In genomic region chr12:54225666-54226065, GRCh38 we compare ENCODE assay signal across 14 cellular contexts. TPM values are rescaled to one million over a fixed set of nuclear protein-coding genes. Genes with fewer than 3 reads are reported as not detected.
DNase-seq lines count a peak whose midpoint lies in the region; ATAC-seq and TF ChIP-seq lines count a peak whose summit lies in the region.
"Had no signal": no experiment of that assay in that cellular context is flagged by ENCODE, and none has a peak within 500 bp of the region (broad histone marks: within the 10 kb centered on the region; RNA-seq: fewer than 3 reads in every experiment).

No MANE protein-coding gene starts in this region.

- H2BK120ac ChIP-seq in IMR-90 (ENCODE audit: low read depth, low read length), result peak overlapping the region; percentile 1; the same call in 1 of the 2 replicates

- POLR2A ChIA-PET in BJ (lab: Charles Lee), result no interaction called here
- POLR2A ChIA-PET in IMR-90 (lab: Charles Lee; ENCODE audit: unreplicated experiment), result no interaction called here

- DNase-seq in AG09309 (ENCODE audit: low read depth) (peak; percentile 27), BJ (ENCODE audit: low read depth) (peak; percentile 26), IMR-90 (no peak), fibroblast of peridontal ligament (ENCODE audit: extremely low read depth) (peak; percentile 60), GF-D8 (lab: John Stamatoyannopoulos, UW) (no peak), neural progenitor cell (ENCODE audit: low spot score) (no peak)
- no peak for DNase-seq in effector memory CD8-positive, alpha-beta T cell
- DNase-seq: ACHN; CD4-positive, CD25-positive, alpha-beta regulatory T cell; DMS53 had no signal

- no peak overlapping the region for H3K14ac ChIP-seq in IMR-90 (replicated peaks; ENCODE audit: low read depth, low read length)

- no CpG with 5 or more reads among the region's 1 CpG for WGBS in IMR-90 (ENCODE audit: extremely low coverage in 2 of 2, insufficient read length in 1 of 2), 2 experiments

- no peaks in the 10 kb centered on the region for H3K79me2 ChIP-seq in neural progenitor cell (ENCODE audit: low read depth)

- H3K4me1 ChIP-seq in IMR-90 (ENCODE audit: control insufficient read depth, insufficient read depth, low read length) (peaks cover 30% of the 10 kb centered on the region), neural progenitor cell (no peaks in the 10 kb centered on the region)
- H3K4me1 ChIP-seq: HAP-1 had no signal

- no peak overlapping the region for H3K4me3 Mint-ChIP-seq in neural progenitor cell
- H3K4me3 Mint-ChIP-seq in effector memory CD8-positive, alpha-beta T cell, result no peak overlapping the region
- H3K4me3 Mint-ChIP-seq: CD4-positive, CD25-positive, alpha-beta regulatory T cell had no signal

- no peak overlapping the region for H2BK5ac ChIP-seq in IMR-90 (ENCODE audit: low read depth, low read length, poor library complexity, severe bottlenecking)

- H4K8ac ChIP-seq in IMR-90 (ENCODE audit: low read depth in 2 of 2, low read length in 2 of 2), result no peak overlapping the region

- no peak overlapping the region for H3K18ac ChIP-seq in IMR-90 (ENCODE audit: low read depth, low read length)

- H2AK9ac ChIP-seq in IMR-90 (replicated peaks; ENCODE audit: low read depth, low read length, poor library complexity), result no peak overlapping the region

- no peak for TF ChIP-seq POLR2A in IMR-90 (IDR thresholded peaks at IDR 0.05; ENCODE audit: low read depth, low read length)

- peaks cover 22% of the 10 kb centered on the region for H3K9me1 ChIP-seq in IMR-90 (ENCODE audit: insufficient read depth, low read length)

- H3K4me3 ChIP-seq in AG09309 (ENCODE audit: control insufficient read depth, low read depth, low read length) (no peak overlapping the region), BJ (ENCODE audit: low read depth, low read length) (no peak overlapping the region), IMR-90 (ENCODE audit: insufficient read depth, low read depth, low read length) (no peak overlapping the region), neural progenitor cell (no peak overlapping the region)
- H3K4me3 ChIP-seq: BLaER1, HAP-1, K562 had no signal

- H3K4me1 Mint-ChIP-seq in neural progenitor cell, result peaks cover 10% of the 10 kb centered on the region
- H3K4me1 Mint-ChIP-seq in effector memory CD8-positive, alpha-beta T cell (ENCODE audit: low read depth in 2 of 2), result peaks cover 3% of the 10 kb centered on the region in 2 donors

- H4K20me1 ChIP-seq in IMR-90 (ENCODE audit: insufficient read depth, low read length) (no peaks in the 10 kb centered on the region), neural progenitor cell (ENCODE audit: low read depth) (peaks cover 4% of the 10 kb centered on the region)
- H4K20me1 ChIP-seq: BLaER1 had no signal

- CTCF ChIA-PET in BJ (lab: Yijun Ruan, JAX) (interaction anchor here (0.9 to 1.3 kb wide), 2 partner anchors 9 to 154 kb away, joined by 3 to 5 read pairs; no protein-coding TSS in a partner anchor), IMR-90 (lab: Yijun Ruan, JAX) (no interaction called here)

- dilution Hi-C loops in IMR-90 (cut with HindIII; ENCODE audit: low sequenced_read_pairs, unreplicated experiment), result no loop called here

- no peak overlapping the region for H3K4me2 ChIP-seq in IMR-90 (ENCODE audit: low read depth, low read length)
- no peak overlapping the region for H3K4me2 ChIP-seq in neural progenitor cell
- H3K4me2 ChIP-seq: BLaER1 had no signal

- H3K27ac ChIP-seq in IMR-90 (ENCODE audit: insufficient read depth, low read length) (no peak overlapping the region), neural progenitor cell (no peak overlapping the region)
- H3K27ac ChIP-seq: BLaER1, HL-60 had no signal

- no peak overlapping the region for H2BK15ac ChIP-seq in IMR-90 (ENCODE audit: low read depth, low read length)

- H4K5ac ChIP-seq in IMR-90 (ENCODE audit: low read depth, low read length), result no peak overlapping the region

- no peak overlapping the region for H3K27ac Mint-ChIP-seq in neural progenitor cell
- no peak overlapping the region for H3K27ac Mint-ChIP-seq in effector memory CD8-positive, alpha-beta T cell
- H3K27ac Mint-ChIP-seq: CD4-positive, CD25-positive, alpha-beta regulatory T cell had no signal

- H3K9me3 ChIP-seq in IMR-90 (ENCODE audit: control insufficient read depth, insufficient read depth, low read length) (no peaks in the 10 kb centered on the region), neural progenitor cell (ENCODE audit: low read depth) (no peaks in the 10 kb centered on the region)
- H3K9me3 ChIP-seq: BLaER1, HAP-1 had no signal

- no peaks in the 10 kb centered on the region for H3K9me3 Mint-ChIP-seq in neural progenitor cell
- no peaks in the 10 kb centered on the region for H3K9me3 Mint-ChIP-seq in effector memory CD8-positive, alpha-beta T cell
- H3K9me3 Mint-ChIP-seq: CD4-positive, CD25-positive, alpha-beta regulatory T cell had no signal

- H3K36me3 Mint-ChIP-seq in neural progenitor cell, result peaks cover under 1% of the 10 kb centered on the region
- no peaks in the 10 kb centered on the region for H3K36me3 Mint-ChIP-seq in effector memory CD8-positive, alpha-beta T cell (ENCODE audit: insufficient read depth)

- H3K4ac ChIP-seq in IMR-90 (ENCODE audit: low read depth, low read length), result no peak overlapping the region

- H4K91ac ChIP-seq in IMR-90 (ENCODE audit: insufficient read depth, low read depth, low read length), result no peak overlapping the region

- H3K36me3 ChIP-seq in BJ (ENCODE audit: control insufficient read depth, insufficient read depth, low read length) (no peaks in the 10 kb centered on the region), IMR-90 (ENCODE audit: control insufficient read depth, insufficient read depth, low read length) (no peaks in the 10 kb centered on the region), neural progenitor cell (no peaks in the 10 kb centered on the region)

- TF ChIP-seq CTCF in AG09309 (IDR thresholded peaks at IDR 0.05; ENCODE audit: control insufficient read depth, insufficient read depth, low read depth, low read length, missing control alignments), result no peak
- TF ChIP-seq CTCF in BJ (IDR thresholded peaks at IDR 0.05; ENCODE audit: insufficient read depth, low read depth, low read length), result no peak
- TF ChIP-seq CTCF in IMR-90 (conservative IDR thresholded peaks at IDR 0.05; ENCODE audit: low read depth, low read length), result no peak
- no peak for TF ChIP-seq CTCF in neural progenitor cell (IDR thresholded peaks at IDR 0.05)

- no peak overlapping the region for H3K56ac ChIP-seq in IMR-90 (ENCODE audit: extremely low read depth, insufficient read depth, low read length)

- BruUV-seq in IMR-90 (replicated peaks; lab: Mats Ljungman, UMichigan), result no TSS peak

- no peaks in the 10 kb centered on the region for H3K27me3 Mint-ChIP-seq in neural progenitor cell (ENCODE audit: insufficient read depth, low read depth)
- H3K27me3 Mint-ChIP-seq in effector memory CD8-positive, alpha-beta T cell, result no peaks in the 10 kb centered on the region

- ATAC-seq in IMR-90 (ENCODE audit: low read depth), result no peak
- no peak for ATAC-seq in effector memory CD8-positive, alpha-beta T cell (replicated peaks)
- ATAC-seq: K562 had no signal

- intact Hi-C loops in IMR-90 (cut with micrococcal nuclease), result no loop called here

- H2AK5ac ChIP-seq in IMR-90 (ENCODE audit: low read depth, low read length), result no peak overlapping the region

- no peak for TF ChIP-seq RAD21 in IMR-90 (IDR thresholded peaks at IDR 0.05; ENCODE audit: low read length)

- peaks cover 3 to 20% of the 10 kb centered on the region in 2 experiments; a peak in 2 of 4 replicates for H3K79me1 ChIP-seq in IMR-90 (ENCODE audit: low read depth in 1 of 2, low read length in 2 of 2)

- in situ Hi-C loops in IMR-90 (cut with MboI; ENCODE audit: low sequenced_read_pairs), result loop anchor here (5.0 kb wide), 1 partner anchor 52 kb away; no protein-coding TSS in a partner anchor

- H3K27me3 ChIP-seq in BJ (ENCODE audit: control insufficient read depth, insufficient read depth, low read length) (no peaks in the 10 kb centered on the region), IMR-90 (ENCODE audit: control insufficient read depth, insufficient read depth, low read length) (no peaks in the 10 kb centered on the region; the same call in 1 of the 2 replicates), neural progenitor cell (no peaks in the 10 kb centered on the region)
- H3K27me3 ChIP-seq: BLaER1 had no signal

- no peak overlapping the region for H2AFZ ChIP-seq in IMR-90 (replicated peaks; ENCODE audit: low read length, poor library complexity)
- H2AFZ ChIP-seq in neural progenitor cell (replicated peaks), result no peak overlapping the region

- no peak overlapping the region for H3K23ac ChIP-seq in IMR-90 (ENCODE audit: low read depth, low read length)

- H3F3A ChIP-seq in neural progenitor cell (ENCODE audit: low read depth), result peaks cover 16% of the 10 kb centered on the region

- H2BK20ac ChIP-seq in IMR-90 (ENCODE audit: low read depth, low read length), result peak overlapping the region; percentile 39; the same call in 1 of the 2 replicates

- no peak overlapping the region for H3K9ac ChIP-seq in IMR-90 (ENCODE audit: low read depth, low read length)
- H3K9ac ChIP-seq in neural progenitor cell, result no peak overlapping the region
- H3K9ac ChIP-seq: BLaER1 had no signal

TF ChIP-seq in IMR-90, 13 proteins besides CTCF, POLR2A, EP300 and RAD21 (continues in another document):
- TF ChIP-seq RCOR1 (IDR thresholded peaks at IDR 0.05; ENCODE audit: insufficient replicate concordance, low read length), result no peak

RNA-seq across cellular contexts. Expression of gene SMUG1, which starts 36.9 kb away (rescaled TPM):
- polyA plus RNA-seq in BJ (2011; rRNA removed), result 29.8 and 43.7 TPM in 2 replicates
- 15.9 and 23.1 TPM in 2 replicates for polyA minus RNA-seq in BJ (2011; rRNA and poly(A)+ RNA removed)
- total RNA-seq in IMR-90 (2012; rRNA removed), result 25.8 and 45.2 TPM in 2 replicates
- 36.3 and 37.3 TPM in 2 replicates for polyA plus RNA-seq in IMR-90 (2012; rRNA removed)
- polyA plus RNA-seq in IMR-90 (2012; cell fraction: cytosol; rRNA removed), result 26.8 and 48.8 TPM in 2 replicates
- 36.2 and 50.9 TPM in 2 replicates for polyA plus RNA-seq in IMR-90 (2012; cell fraction: nucleus; rRNA removed; ENCODE audit: low replicate concordance)
- 42.9 and 49.4 TPM in 2 replicates for total RNA-seq in neural progenitor cell (ENCODE audit: low replicate concordance)

RNA-seq across cellular contexts. Expression of gene CBX5, which starts 54.3 kb away (rescaled TPM):
- polyA plus RNA-seq in BJ (2011; rRNA removed) (14.3 and 33.2 TPM in 2 replicates), IMR-90 (2012; rRNA removed) (15.3 and 18.0 TPM in 2 replicates)
- 37.3 and 44.0 TPM in 2 replicates for polyA minus RNA-seq in BJ (2011; rRNA and poly(A)+ RNA removed)
- total RNA-seq in IMR-90 (2012; rRNA removed) (40.9 and 66.9 TPM in 2 replicates), neural progenitor cell (ENCODE audit: low replicate concordance) (232 and 288 TPM in 2 replicates)
- 3.8 and 5.5 TPM in 2 replicates for polyA plus RNA-seq in IMR-90 (2012; cell fraction: cytosol; rRNA removed)
- 2.4 and 10.2 TPM in 2 replicates for polyA plus RNA-seq in IMR-90 (2012; cell fraction: nucleus; rRNA removed; ENCODE audit: low replicate concordance)

RNA-seq across cellular contexts. Expression of gene HNRNPA1, which starts 54.9 kb away (rescaled TPM):
- polyA plus RNA-seq in BJ (2011; rRNA removed) (466 and 569 TPM in 2 replicates), IMR-90 (2012; rRNA removed) (631 and 747 TPM in 2 replicates)
- polyA minus RNA-seq in BJ (2011; rRNA and poly(A)+ RNA removed), result 328 and 374 TPM in 2 replicates
- total RNA-seq in IMR-90 (2012; rRNA removed) (1,291 and 1,409 TPM in 2 replicates), neural progenitor cell (ENCODE audit: low replicate concordance) (1,779 and 2,341 TPM in 2 replicates)
- polyA plus RNA-seq in IMR-90 (2012; cell fraction: cytosol; rRNA removed), result 536 and 830 TPM in 2 replicates
- 116 and 626 TPM in 2 replicates for polyA plus RNA-seq in IMR-90 (2012; cell fraction: nucleus; rRNA removed; ENCODE audit: low replicate concordance)

Comparison
In these comparisons a context has a peak if more than half of its experiments do, and no peak if none do; other contexts are left out.
1. DNase-seq: peak in AG09309 (single experiment), BJ (single experiment) and fibroblast of peridontal ligament (single experiment); none in IMR-90 (single experiment), GF-D8 (single experiment), neural progenitor cell (single experiment) and effector memory CD8-positive, alpha-beta T cell (0 of 3).